ENCODE assay signal across 36 cellular contexts in the genomic region with DNA sequence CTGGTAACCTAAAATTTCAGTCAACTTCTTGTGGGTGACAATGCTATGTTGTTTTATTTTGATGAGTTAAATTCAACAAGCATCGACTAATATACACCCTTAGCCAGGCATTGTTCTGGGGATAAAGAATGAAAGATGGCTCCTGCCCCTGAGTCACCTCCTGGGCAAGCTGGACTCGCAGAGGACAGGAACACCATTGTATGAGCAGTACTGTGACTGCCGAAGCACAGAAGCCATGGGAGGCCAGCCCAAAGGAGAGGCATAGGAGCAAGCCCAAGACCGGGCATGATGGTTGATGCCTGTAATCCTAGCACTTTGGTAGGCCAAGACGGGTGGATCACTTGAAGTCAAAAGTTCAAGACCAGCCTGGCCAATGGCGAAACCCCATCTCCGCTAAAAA.
A peak's percentile ranks its signal among the peaks of the same experiment; 100 is the strongest.
DNase-seq lines count a peak whose midpoint lies in the region; ATAC-seq, FAIRE-seq and TF ChIP-seq lines count a peak whose summit lies in the region.
"Had no signal": no experiment of that assay in that cellular context is flagged by ENCODE, and none has a peak within 500 bp of the region (broad histone marks: within the 10 kb centered on the region; RNA-seq: fewer than 3 reads in every experiment).

No MANE protein-coding gene starts in this region.

- no peak for ATAC-seq in GM18873 (IDR thresholded peaks at IDR 0.05; ENCODE audit: low FRiP score, unreplicated experiment)
- no peak for ATAC-seq in right lobe of liver
- ATAC-seq: A549; CD8-positive, alpha-beta T cell had no signal

- H4K91ac ChIP-seq in H1 (replicated peaks; ENCODE audit: insufficient read length, low read length): no peak overlapping the region

- H3K18ac ChIP-seq in H1 (ENCODE audit: extremely low read depth, low read length): no peak overlapping the region

- H3K27me3 Mint-ChIP-seq in MCF 10A (ENCODE audit: insufficient read depth, unreplicated experiment): no peaks in the 10 kb centered on the region
- H3K27me3 Mint-ChIP-seq: CD4-positive, alpha-beta T cell had no signal

- H3K4me3 ChIP-seq in mammary epithelial cell (replicated peaks in 1 of 3; ENCODE audit: insufficient read depth in 1 of 3, low read depth in 2 of 3, low read length in 3 of 3) (no peak overlapping the region), H1 (ENCODE audit: extremely low read depth in 1 of 4, insufficient read depth in 2 of 4, low read depth in 3 of 4, low read length in 4 of 4) (no peak overlapping the region), right lobe of liver (no peak overlapping the region)
- H3K4me3 ChIP-seq: A549; BLaER1; BLaER1 treated with 17β-estradiol and CSF1 and Interleukin-3, amounts not matched to agents 10 nM and 100 nM had no signal

- no peak overlapping the region for H2AK5ac ChIP-seq in H1 (ENCODE audit: low read depth, low read length)

- H3K4ac ChIP-seq in H1 (replicated peaks; ENCODE audit: insufficient read length, low read depth, low read length): no peak overlapping the region

- no peak for TF ChIP-seq EP300 in H1 (IDR thresholded peaks at IDR 0.05; ENCODE audit: borderline replicate concordance in 1 of 2, low read depth in 2 of 2, low read length in 2 of 2)

- no peak for FAIRE-seq in H1 (lab: Jason Lieb, UNC)
- FAIRE-seq: A204.1, A549, D721Med had no signal

- no peak overlapping the region for H2BK5ac ChIP-seq in H1 (ENCODE audit: low read depth, low read length)

- H2AFZ ChIP-seq in mammary epithelial cell (ENCODE audit: low read depth, low read length) (no peak overlapping the region), H1 (ENCODE audit: low read length) (no peak overlapping the region)

- WGBS in mammary epithelial cell (ENCODE audit: low coverage, missing lambda C conversion rate): 63% methylated on average over 7 of the region's 7 CpGs
- WGBS in H1 (ENCODE audit: extremely low coverage in 1 of 2, insufficient coverage in 1 of 2, insufficient read length in 1 of 2, insufficient replicate concordance in 2 of 2, low coverage in 1 of 2, low lambda C conversion rate in 2 of 2, missing lambda C conversion rate in 1 of 2), 2 experiments: 89% methylated on average over 7 of the region's 7 CpGs; no CpG with 5 or more reads in 1 of the 2 experiments
- WGBS in right lobe of liver (ENCODE audit: insufficient coverage, low coverage, low lambda C conversion rate, missing lambda C conversion rate): 70% methylated on average over 3 of the region's 7 CpGs

- in situ Hi-C loops in mammary epithelial cell (cut with MboI; ENCODE audit: low sequenced_read_pairs in 2 of 2): no loop called here

- H3K4me1 ChIP-seq in mammary epithelial cell (ENCODE audit: insufficient read depth, low read length) (peaks cover 10% of the 10 kb centered on the region), H1 (replicated peaks in 1 of 4; ENCODE audit: control insufficient read depth in 3 of 4, insufficient read depth in 4 of 4, low read length in 3 of 4) (peaks cover 4 to 16% (median 10%) of the 10 kb centered on the region in 4 experiments; a peak in 5 of 7 replicates), right lobe of liver (no peaks in the 10 kb centered on the region)
- H3K4me1 ChIP-seq: A549, BE2C, Caco-2 had no signal

- peak; percentile 12 for DNase-seq in mammary epithelial cell
- no peak for DNase-seq in MCF 10A (ENCODE audit: unreplicated experiment)
- DNase-seq in H1 (ENCODE audit: low read depth in 1 of 2, low spot score in 2 of 2): no peak
- peak; percentile 5 for DNase-seq in globus pallidus (ENCODE audit: low spot score)
- DNase-seq in pons (ENCODE audit: low spot score): peak; percentile 13
- no peak for DNase-seq in GOT3 (lab: John Stamatoyannopoulos, UW)
- DNase-seq in right lobe of liver: no peak
- DNase-seq: 8988T; ACHN; AML-193; BE2C; Caco-2; Calu3; CD4-positive, alpha-beta memory T cell; CD4-positive, alpha-beta T cell; CD4-positive, CD25-positive, alpha-beta regulatory T cell; CD8-positive, alpha-beta memory T cell; CD8-positive, alpha-beta T cell; COR-L47; DMS 273 treated with DMSO at 0.1 percent for 48 hours; DMS153; DMS53; DMS79; DMS79 treated with DMSO at 0.1 percent for 48 hours; DND-41; EL had no signal

- CTCF ChIA-PET in mammary epithelial cell (lab: Charles Lee; ENCODE audit: low non-redundant PET) (no interaction called here), MCF 10A (lab: Yijun Ruan, JAX) (interaction anchor here (0.7 kb wide), 1 partner anchor 23 kb away, joined by 3 read pairs; no protein-coding TSS in a partner anchor), H1 (lab: Charles Lee; ENCODE audit: partially characterized antibody) (interaction anchor here (0.9 kb wide), 1 partner anchor 25 kb away, joined by 5 read pairs; no protein-coding TSS in a partner anchor)

- no peak for TF ChIP-seq RAD21 in H1 (IDR thresholded peaks at IDR 0.05 in 1 of 2, conservative IDR thresholded peaks at IDR 0.05 in 1 of 2; ENCODE audit: low read depth in 2 of 2, low read length in 2 of 2)

- no peaks in the 10 kb centered on the region for H3K9me3 Mint-ChIP-seq in MCF 10A (ENCODE audit: unreplicated experiment)
- H3K9me3 Mint-ChIP-seq: CD4-positive, alpha-beta T cell; CD4-positive, CD25-positive, alpha-beta regulatory T cell; CD8-positive, alpha-beta T cell had no signal

- no peak overlapping the region for H3K27ac Mint-ChIP-seq in MCF 10A (ENCODE audit: low read depth, unreplicated experiment)
- H3K27ac Mint-ChIP-seq: B cell; CD14-positive monocyte; CD4-positive, alpha-beta memory T cell; CD4-positive, alpha-beta T cell; CD4-positive, CD25-positive, alpha-beta regulatory T cell; CD8-positive, alpha-beta memory T cell; CD8-positive, alpha-beta T cell had no signal

- BruUV-seq in mammary epithelial cell (replicated peaks; lab: Mats Ljungman, UMichigan): no TSS peak
- BruUV-seq in MCF 10A (replicated peaks; lab: Mats Ljungman, UMichigan): no TSS peak

- POLR2A ChIA-PET in MCF 10A (lab: Yijun Ruan, JAX) (no interaction called here), H1 (lab: Charles Lee; ENCODE audit: partially characterized antibody) (no interaction called here)

- no peak overlapping the region for H2BK20ac ChIP-seq in H1 (ENCODE audit: low read length)

- H3K14ac ChIP-seq in H1 (ENCODE audit: insufficient read length): no peak overlapping the region

- H3K27ac ChIP-seq in mammary epithelial cell (ENCODE audit: insufficient read depth, low read depth, low read length) (no peak overlapping the region), H1 (ENCODE audit: low read depth, low read length) (no peak overlapping the region), right lobe of liver (no peak overlapping the region)
- H3K27ac ChIP-seq: 22Rv1; A549; BLaER1 treated with 17β-estradiol and CSF1 and Interleukin-3, amounts not matched to agents 10 nM and 100 nM; C4-2B had no signal

- H3K4me2 ChIP-seq in mammary epithelial cell (ENCODE audit: insufficient read depth, low read depth, low read length) (no peak overlapping the region), H1 (ENCODE audit: insufficient read depth in 1 of 2, low read depth in 2 of 2, low read length in 2 of 2) (no peak overlapping the region)
- H3K4me2 ChIP-seq: A549 had no signal

- no peaks in the 10 kb centered on the region for H3K4me1 Mint-ChIP-seq in MCF 10A (ENCODE audit: insufficient read depth, unreplicated experiment)

- no peak overlapping the region for H4K8ac ChIP-seq in H1 (ENCODE audit: extremely low read depth, insufficient read depth, low read length)

- H3K9me3 ChIP-seq in mammary epithelial cell (replicated peaks; ENCODE audit: insufficient read depth, low read length) (no peaks in the 10 kb centered on the region), H1 (ENCODE audit: insufficient read depth in 2 of 2, low read depth in 1 of 2, low read length in 1 of 2) (no peaks in the 10 kb centered on the region), right lobe of liver (no peaks in the 10 kb centered on the region)
- H3K9me3 ChIP-seq: A549, BE2C, Caco-2 had no signal

- TF ChIP-seq CTCF in mammary epithelial cell (conservative IDR thresholded peaks at IDR 0.05 in 1 of 2, IDR thresholded peaks at IDR 0.05 in 1 of 2; ENCODE audit: extremely low read depth in 1 of 2, insufficient read depth in 1 of 2, low read depth in 1 of 2, low read length in 2 of 2) (no peak), MCF 10A (IDR thresholded peaks at IDR 0.05; ENCODE audit: unreplicated experiment) (no peak), H1 (IDR thresholded peaks at IDR 0.05; ENCODE audit: control extremely low read depth in 1 of 3, insufficient read depth in 1 of 3, low read depth in 1 of 3, low read length in 3 of 3) (no peak), right lobe of liver (IDR thresholded peaks at IDR 0.05) (no peak)

- H3K36me3 Mint-ChIP-seq in MCF 10A (ENCODE audit: insufficient read depth, unreplicated experiment): no peaks in the 10 kb centered on the region
- H3K36me3 Mint-ChIP-seq: CD14-positive monocyte; CD4-positive, alpha-beta memory T cell; CD4-positive, CD25-positive, alpha-beta regulatory T cell; CD8-positive, alpha-beta memory T cell; CD8-positive, alpha-beta T cell had no signal

- H3K36me3 ChIP-seq in mammary epithelial cell (ENCODE audit: insufficient read depth, low read length): no peaks in the 10 kb centered on the region
- H3K36me3 ChIP-seq in H1 (ENCODE audit: control insufficient read depth in 2 of 4, insufficient read depth in 4 of 4, low read length in 3 of 4): no peaks in the 10 kb centered on the region
- no peaks in the 10 kb centered on the region for H3K36me3 ChIP-seq in right lobe of liver
- H3K36me3 ChIP-seq: BE2C; BLaER1 treated with 17β-estradiol and CSF1 and Interleukin-3, amounts not matched to agents 10 nM and 100 nM had no signal

- dilution Hi-C loops in mammary epithelial cell (cut with HindIII; ENCODE audit: low sequenced_read_pairs): no loop called here

- H2BK12ac ChIP-seq in H1 (ENCODE audit: low read depth, low read length): peak overlapping the region; percentile 40; the same call in 1 of the 2 replicates

- H4K5ac ChIP-seq in H1 (ENCODE audit: insufficient read length, low read depth, low read length): no peak overlapping the region

- H4K20me1 ChIP-seq in mammary epithelial cell (ENCODE audit: insufficient read depth, low read length) (no peaks in the 10 kb centered on the region), H1 (replicated peaks in 1 of 2; ENCODE audit: control insufficient read depth in 1 of 2, insufficient read depth in 2 of 2, low read length in 2 of 2) (no peaks in the 10 kb centered on the region)
- H4K20me1 ChIP-seq: BLaER1; BLaER1 treated with 17β-estradiol and CSF1 and Interleukin-3, amounts not matched to agents 10 nM and 100 nM had no signal

- H3K79me1 ChIP-seq in H1 (ENCODE audit: low read depth, low read length): no peaks in the 10 kb centered on the region

- H2BK120ac ChIP-seq in H1 (replicated peaks; ENCODE audit: low read depth, low read length): no peak overlapping the region

- H3K9ac ChIP-seq in mammary epithelial cell (ENCODE audit: insufficient read depth, low read length) (no peak overlapping the region), H1 (replicated peaks in 1 of 4; ENCODE audit: extremely low read depth in 1 of 4, low read depth in 3 of 4, low read length in 3 of 4) (no peak overlapping the region)
- H3K9ac ChIP-seq: BLaER1; BLaER1 treated with 17β-estradiol and CSF1 and Interleukin-3, amounts not matched to agents 10 nM and 100 nM had no signal

- H3K23me2 ChIP-seq in H1 (ENCODE audit: low read depth, low read length): no peaks in the 10 kb centered on the region

- H3K79me2 ChIP-seq in mammary epithelial cell (ENCODE audit: insufficient read depth, low read length) (no peaks in the 10 kb centered on the region), H1 (ENCODE audit: control insufficient read depth in 1 of 2, insufficient read depth in 2 of 2, low read length in 2 of 2) (no peaks in the 10 kb centered on the region)

- H2BK15ac ChIP-seq in H1 (ENCODE audit: low read length): no peak overlapping the region; the same call in 1 of the 2 replicates

- H3K23ac ChIP-seq in H1 (ENCODE audit: insufficient read length): no peak overlapping the region

- TF ChIP-seq POLR2A in H1 (IDR thresholded peaks at IDR 0.05; ENCODE audit: control extremely low read depth in 1 of 2, low read depth in 2 of 2, low read length in 2 of 2) (no peak), right lobe of liver (IDR thresholded peaks at IDR 0.05) (no peak)

- no peak overlapping the region for H3K4me3 Mint-ChIP-seq in MCF 10A (ENCODE audit: unreplicated experiment)
- H3K4me3 Mint-ChIP-seq: B cell; CD14-positive monocyte; CD4-positive, alpha-beta memory T cell; CD4-positive, alpha-beta T cell; CD4-positive, CD25-positive, alpha-beta regulatory T cell; CD8-positive, alpha-beta memory T cell; CD8-positive, alpha-beta T cell had no signal

- no peaks in the 10 kb centered on the region for H3K27me3 ChIP-seq in mammary epithelial cell (ENCODE audit: insufficient read depth, low read length)
- H3K27me3 ChIP-seq in H1 (replicated peaks in 1 of 4; ENCODE audit: control insufficient read depth in 3 of 4, extremely low read depth in 1 of 4, insufficient read depth in 3 of 4, low read length in 3 of 4): 0 out of 7 replicates have a peak, but pooled peaks cover 0 to 2% (median 0%) of the 10 kb centered on the region in 4 experiments
- no peaks in the 10 kb centered on the region for H3K27me3 ChIP-seq in right lobe of liver
- H3K27me3 ChIP-seq: BE2C; BLaER1; BLaER1 treated with 17β-estradiol and CSF1 and Interleukin-3, amounts not matched to agents 10 nM and 100 nM had no signal

- intact Hi-C loops in mammary epithelial cell (cut with micrococcal nuclease) (no loop called here), MCF 10A (cut with micrococcal nuclease) (no loop called here), right lobe of liver (cut with DNase I) (no loop called here)

- H3K56ac ChIP-seq in H1 (replicated peaks; ENCODE audit: insufficient read length, low read depth, low read length): no peak overlapping the region

Comparison
In these comparisons a context has a peak if more than half of its experiments do, and no peak if none do; other contexts are left out.
1. DNase-seq: peak in mammary epithelial cell (single experiment), globus pallidus (single experiment) and pons (single experiment); none in MCF 10A (single experiment), H1 (0 of 2), GOT3 (single experiment) and right lobe of liver (0 of 3).